ENCODE assay signal across 17 cellular contexts in the genomic region with DNA sequence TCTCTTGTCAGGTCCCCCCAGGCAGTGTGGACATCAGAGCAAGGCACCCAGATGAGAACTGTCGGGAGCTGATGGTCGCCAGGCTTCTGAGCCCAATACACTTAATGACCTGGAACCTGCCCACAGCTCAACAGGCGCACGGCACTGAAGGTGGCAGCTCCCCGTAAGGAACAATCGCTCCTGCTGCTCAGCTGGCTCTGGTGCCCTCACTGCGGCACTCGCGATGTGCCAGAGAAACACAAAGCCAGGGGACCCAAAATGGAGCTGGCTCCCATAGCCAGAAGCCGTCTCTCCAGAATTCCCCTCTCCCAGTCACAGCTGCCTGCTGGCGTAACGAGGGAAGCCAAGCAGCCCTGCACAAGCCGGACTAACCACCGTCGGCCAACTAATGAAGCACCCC. TPM values are rescaled to one million over a fixed set of nuclear protein-coding genes. Genes with fewer than 3 reads are reported as not detected.
"Had no signal": no experiment of that assay in that cellular context is flagged by ENCODE, and none has a peak within 500 bp of the region (broad histone marks: within the 10 kb centered on the region; RNA-seq: fewer than 3 reads in every experiment).

No MANE protein-coding gene starts in this region.

- H3K27ac Mint-ChIP-seq: activated naive CD4-positive, alpha-beta T cell treated with anti-CD3 and anti-CD28 coated beads, Interleukin-2, amount 50 U/mL, for 72 hours; endodermal cell; nephron; WTC11 had no signal

- H3K36me3 ChIP-seq: colonic mucosa, pancreas, upper lobe of right lung had no signal

- H3K27me3 ChIP-seq: colonic mucosa, pancreas, upper lobe of right lung had no signal

- DNase-seq: activated T-cell treated with anti-CD3 and anti-CD28 coated beads, Interleukin-2, amount 50 U/mL, for 1 hour; central memory CD4-positive, alpha-beta T cell; colonic mucosa; endodermal cell; pancreas; psoas muscle; stimulated activated naive CD8-positive, alpha-beta T cell treated with anti-CD3 and anti-CD28 coated beads, Interleukin-15, Interleukin-2, amounts not matched to agents 100 U/mL and 50 U/mL, for 24 hours; T-helper 9 cell had no signal

- H3K4me3 ChIP-seq: colonic mucosa, pancreas, psoas muscle, upper lobe of right lung had no signal

- H3K27ac ChIP-seq: colonic mucosa, pancreas, psoas muscle, upper lobe of right lung had no signal

- H3K36me3 Mint-ChIP-seq: brain, WTC11 had no signal

- H3K9me3 ChIP-seq: colonic mucosa, pancreas, psoas muscle, upper lobe of right lung had no signal

- H3K9me3 Mint-ChIP-seq: endodermal cell, nephron, WTC11 had no signal

- H3K4me1 Mint-ChIP-seq: endodermal cell, nephron had no signal

- H3K4me1 ChIP-seq: colonic mucosa, pancreas, psoas muscle, upper lobe of right lung had no signal

- ATAC-seq: psoas muscle; right cardiac atrium; stimulated activated naive CD8-positive, alpha-beta T cell treated with anti-CD3 and anti-CD28 coated beads, Interleukin-15, Interleukin-2, amounts not matched to agents 100 U/mL and 50 U/mL, for 24 hours; WTC11 had no signal

- H3K4me3 Mint-ChIP-seq: brain, endodermal cell, nephron, WTC11 had no signal

RNA-seq across cellular contexts. Expression of gene CALN1, which starts 6.3 kb away (rescaled TPM):
- total RNA-seq: activated naive CD4-positive, alpha-beta T cell treated with anti-CD3 and anti-CD28 coated beads, Interleukin-2, amount 50 U/mL, for 72 hours; glomerular endothelial cell; left ventricle myocardium superior; right cardiac atrium; upper lobe of right lung had no signal
- polyA plus RNA-seq: aorta, right cardiac atrium had no signal
